8 cellular contexts compared by ENCODE assay signal in the genomic region with DNA sequence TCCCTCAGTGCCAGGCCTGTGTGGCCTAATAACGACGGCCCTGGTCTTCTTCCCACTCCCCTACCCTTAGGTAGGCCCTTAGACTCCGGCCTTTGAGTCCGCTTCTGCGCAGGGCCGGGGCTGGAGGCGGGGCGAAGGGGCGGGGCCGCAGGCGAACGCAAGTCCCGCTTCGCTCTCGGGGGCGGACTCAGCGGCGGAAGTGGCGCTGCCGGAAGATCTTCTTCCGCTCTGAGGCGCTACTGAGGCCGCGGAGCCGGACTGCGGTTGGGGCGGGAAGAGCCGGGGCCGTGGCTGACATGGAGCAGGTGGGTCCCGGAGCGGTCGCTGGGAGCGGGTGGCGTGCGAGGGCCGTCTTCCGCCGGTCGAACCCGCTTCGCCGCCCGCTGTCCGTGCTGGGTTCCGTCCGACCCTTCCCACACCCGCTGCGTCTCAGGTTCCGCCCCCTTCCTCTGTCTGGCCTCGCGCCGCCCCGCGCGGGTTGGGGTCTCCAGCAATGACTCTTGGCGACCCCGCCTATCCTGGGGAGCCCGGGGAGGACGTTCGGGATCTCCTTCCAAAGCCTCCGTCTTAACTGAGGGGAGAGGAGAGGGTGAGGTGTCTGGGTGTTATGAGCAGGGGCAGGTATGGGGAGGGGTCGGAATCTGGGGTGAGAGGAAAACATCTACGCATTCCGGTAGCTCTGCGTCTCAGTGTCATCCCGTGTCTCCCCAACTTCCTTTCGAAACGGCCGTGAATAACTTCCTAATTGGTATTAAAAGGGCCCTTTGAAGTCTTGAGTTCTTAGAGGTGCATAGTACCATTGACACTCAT. TPM values are rescaled to one million over a fixed set of nuclear protein-coding genes. Genes with fewer than 3 reads are reported as not detected.
A peak's percentile ranks its signal among the peaks of the same experiment; 100 is the strongest.
DNase-seq lines count a peak whose midpoint lies in the region; ATAC-seq and TF ChIP-seq lines count a peak whose summit lies in the region.

A gene (plus strand): TSS at position 218 of the 810 bp plus-strand sequence. CDS start 16,388 bp downstream, outside the sequence.

- peaks cover 48% of the 10 kb centered on the region for H3K4me1 ChIP-seq in HUES6 (ENCODE audit: control insufficient read depth, insufficient read depth, low read length)
- H3K4me1 ChIP-seq in OCI-LY3 (ENCODE audit: low read length): peaks cover 28% of the 10 kb centered on the region
- peaks cover 52% of the 10 kb centered on the region for H3K4me1 ChIP-seq in mucosa of descending colon (ENCODE audit: low read depth)

- peak; percentile 84 for DNase-seq in COLO668 (lab: John Stamatoyannopoulos, UW; ENCODE audit: unreplicated experiment)
- DNase-seq in activated T-cell treated with anti-CD3 and anti-CD28 coated beads for 24 hours (ENCODE audit: low read depth): peak; percentile 86
- DNase-seq in epithelial cell of esophagus (ENCODE audit: low read depth): peak; percentile 90
- DNase-seq in mucosa of descending colon: peak; percentile 96 to 97 (median 96)
- DNase-seq in stimulated activated CD8-positive, alpha-beta memory T cell treated with anti-CD3 and anti-CD28 coated beads, Interleukin-2, amount 100 ng/mL, for 48 hours (ENCODE audit: low read depth in 2 of 2): peak; percentile 90

- H3K27ac ChIP-seq in HUES6 (ENCODE audit: low read depth, low read length) (peak within 1 kb of the TSS; percentile 70; the same call in 1 of the 2 replicates), OCI-LY3 (ENCODE audit: low read length) (peak within 1 kb of the TSS; percentile 38)

- no peaks in the 10 kb centered on the region for H3K36me3 ChIP-seq in HUES6 (ENCODE audit: control insufficient read depth, insufficient read depth, low read length)
- no peaks in the 10 kb centered on the region for H3K36me3 ChIP-seq in OCI-LY3 (replicated peaks; ENCODE audit: low read depth, low read length)
- no peaks in the 10 kb centered on the region for H3K36me3 ChIP-seq in mucosa of descending colon (ENCODE audit: low read depth)

- H3K9ac ChIP-seq in HUES6 (ENCODE audit: low read length): peak within 1 kb of the TSS; percentile 92
- H3K9ac ChIP-seq in OCI-LY3 (ENCODE audit: low read length): peak within 1 kb of the TSS; percentile 84

- H3K27me3 ChIP-seq in HUES6 (ENCODE audit: control insufficient read depth, insufficient read depth, low read length): no peaks in the 10 kb centered on the region
- no peaks in the 10 kb centered on the region for H3K27me3 ChIP-seq in OCI-LY3 (ENCODE audit: low read depth, low read length)

- H3K79me2 ChIP-seq in OCI-LY3 (ENCODE audit: low read length): peaks cover 40% of the 10 kb centered on the region

- peak within 1 kb of the TSS; percentile 93 for H3K4me3 ChIP-seq in HUES6 (ENCODE audit: low read depth, low read length)
- H3K4me3 ChIP-seq in OCI-LY3 (ENCODE audit: low read length): peak within 1 kb of the TSS; percentile 78
- H3K4me3 ChIP-seq in epithelial cell of esophagus (ENCODE audit: low read length): peak within 1 kb of the TSS; percentile 95
- peak within 1 kb of the TSS; percentile 37 for H3K4me3 ChIP-seq in mucosa of descending colon

- TF ChIP-seq CTCF in OCI-LY3 (IDR thresholded peaks at IDR 0.05; ENCODE audit: low read depth, low read length) (no peak), epithelial cell of esophagus (IDR thresholded peaks at IDR 0.05; ENCODE audit: insufficient read depth, low read depth, low read length, missing control alignments) (no peak), mucosa of descending colon (IDR thresholded peaks at IDR 0.05) (no peak)

- H3K9me3 ChIP-seq in HUES6 (ENCODE audit: control insufficient read depth, insufficient read depth, low read depth, low read length) (no peaks in the 10 kb centered on the region), OCI-LY3 (ENCODE audit: insufficient read depth, low read length) (no peaks in the 10 kb centered on the region), mucosa of descending colon (no peaks in the 10 kb centered on the region)

- H4K20me1 ChIP-seq in OCI-LY3 (ENCODE audit: insufficient read depth, low read length): peaks cover 18% of the 10 kb centered on the region

- H2AFZ ChIP-seq in OCI-LY3 (ENCODE audit: low read depth, low read length): peak within 1 kb of the TSS; percentile 57; the same call in 1 of the 2 replicates

- intact Hi-C loops in mucosa of descending colon (cut with DNase I, micrococcal nuclease): no loop called here

- H3K4me2 ChIP-seq in OCI-LY3 (ENCODE audit: low read length): peak within 1 kb of the TSS; percentile 94

- ATAC-seq in GM19468 (IDR thresholded peaks at IDR 0.05; ENCODE audit: extremely low read depth, unreplicated experiment): peak; percentile 55
- peak; percentile 74 for ATAC-seq in mucosa of descending colon

RNA-seq across cellular contexts. Expression of the gene that starts here (rescaled TPM):
- total RNA-seq in mucosa of descending colon: 10 to 100 TPM; 36.1 to 58.8 (median 57.6) TPM

Comparison
In these comparisons a context has a peak if more than half of its experiments do, and no peak if none do; other contexts are left out.
1. Peak in every context shown above with its lines: DNase-seq, ATAC-seq, H3K4me3 ChIP-seq and H3K27ac ChIP-seq.
2. H3K4me3 ChIP-seq: peak in every context shown above with its lines; median percentile 95 in epithelial cell of esophagus; 93 in HUES6; 78 in OCI-LY3; 37 in mucosa of descending colon.